36 cellular contexts compared by ENCODE assay signal in genomic region chr13:101026328-101026727, GRCh38.
"Had no signal": no experiment of that assay in that cellular context is flagged by ENCODE, and none has a peak within 500 bp of the region (broad histone marks: within the 10 kb centered on the region; RNA-seq: fewer than 3 reads in every experiment).

No MANE protein-coding gene starts in this region.

- H3K9me2 ChIP-seq: SK-N-SH had no signal

- H3K4me3 ChIP-seq: adrenal gland, body of pancreas, breast epithelium, SJSA1 had no signal

- H3K9me3 Mint-ChIP-seq: activated CD4-positive, alpha-beta T cell treated with anti-CD3 and anti-CD28 coated beads, Interleukin-2, amount 10 ng/mL, durations not matched to agents 7 days and 5 days; activated naive CD8-positive, alpha-beta T cell treated with anti-CD3 and anti-CD28 coated beads, Interleukin-2, amount 10 ng/mL, durations not matched to agents 7 days and 5 days; activated T-cell treated with anti-CD3 and anti-CD28 coated beads, Interleukin-2, amount 50 U/mL, for 24 hours; activated T-helper 2 cell treated with anti-CD3 and anti-CD28 coated beads, Interferon-gamma antibody, Interleukin-2, Interleukin-4, amounts not matched to agents 10 μg/mL and 5 μg/mL and 100 μg/mL, durations not matched to agents 14 hours and 24 hours and 36 hours; T-helper 1 cell treated with Interleukin-12 subunit alpha and Interleukin-12 subunit beta and Interleukin-4 antibody, amounts not matched to agents 30 μg/mL and 1 μg/mL, for 36 hours; T-helper 2 cell treated with Interferon-gamma antibody and Interleukin-4, amounts not matched to agents 5 μg/mL and 100 μg/mL, for 36 hours; WTC11 had no signal

- H3K36me3 Mint-ChIP-seq: activated naive CD4-positive, alpha-beta T cell treated with anti-CD3 and anti-CD28 coated beads, Interleukin-2, amount 50 U/mL, for 24 hours; activated naive CD8-positive, alpha-beta T cell treated with anti-CD3 and anti-CD28 coated beads, Interleukin-2, amount 10 ng/mL, durations not matched to agents 7 days and 5 days; WTC11 had no signal

- H3K9me3 ChIP-seq: adrenal gland, body of pancreas, breast epithelium, SJSA1, SK-N-SH had no signal

- H3K4me1 Mint-ChIP-seq: activated CD4-positive, alpha-beta T cell treated with anti-CD3 and anti-CD28 coated beads for 36 hours; activated CD4-positive, alpha-beta T cell treated with anti-CD3 and anti-CD28 coated beads, Interleukin-2, amount 10 ng/mL, durations not matched to agents 7 days and 5 days; activated naive CD4-positive, alpha-beta T cell treated with anti-CD3 and anti-CD28 coated beads, Interleukin-2, amount 50 U/mL, for 24 hours; activated naive CD8-positive, alpha-beta T cell treated with anti-CD3 and anti-CD28 coated beads, Interleukin-2, amount 10 ng/mL, durations not matched to agents 7 days and 5 days had no signal

- H3K36me3 ChIP-seq: adrenal gland, breast epithelium, SJSA1 had no signal

- DNase-seq: activated CD4-positive, alpha-beta T cell treated with anti-CD3 and anti-CD28 coated beads for 36 hours; activated CD4-positive, alpha-beta T cell treated with anti-CD3 and anti-CD28 coated beads, Interleukin-2, amount 10 ng/mL, durations not matched to agents 7 days and 5 days; activated CD4-positive, alpha-beta T cell treated with anti-CD3 and anti-CD28 coated beads, Interleukin-2, amount 50 U/mL, for 48 hours; activated CD8-positive, alpha-beta T cell treated with anti-CD3 and anti-CD28 coated beads, Interleukin-2, amount 10 ng/mL, durations not matched to agents 7 days and 5 days; activated gamma-delta T cell; activated naive CD4-positive, alpha-beta T cell treated with Interleukin-2 at 50 U/mL for 16 hours; activated naive CD8-positive, alpha-beta T cell treated with anti-CD3 and anti-CD28 coated beads, Interleukin-2, amount 10 ng/mL, durations not matched to agents 7 days and 5 days; activated T-cell treated with anti-CD3 and anti-CD28 coated beads, Interleukin-2, amount 50 U/mL, for 24 hours; body of pancreas; caudate nucleus; cerebellar nuclear complex; Kasumi-1; KG1; MM.1S; NCI-H1092; NCI-H1436 treated with DMSO at 0.1 percent for 48 hours; NCI-H1694 treated with DMSO at 0.1 percent for 48 hours; NCI-H2029; NCI-H2171; NCI-H510A; NCI-H526; NCI-H748 treated with DMSO at 0.1 percent for 48 hours; NK-92 treated with Interleukin-12 subunit alpha and Interleukin-12 subunit beta, amount 100 ng/mL, for 24 hours; SHP77; SK-N-SH had no signal

- H3K27ac ChIP-seq: adrenal gland, body of pancreas, breast epithelium, SJSA1 had no signal

- H3K4me1 ChIP-seq: adrenal gland, body of pancreas, breast epithelium, SJSA1 had no signal

- H3K4me3 Mint-ChIP-seq: activated CD4-positive, alpha-beta T cell treated with anti-CD3 and anti-CD28 coated beads for 36 hours; activated CD4-positive, alpha-beta T cell treated with anti-CD3 and anti-CD28 coated beads, Interleukin-2, amount 10 ng/mL, durations not matched to agents 7 days and 5 days; activated CD8-positive, alpha-beta T cell treated with anti-CD3 and anti-CD28 coated beads, Interleukin-2, amount 10 ng/mL, durations not matched to agents 7 days and 5 days; activated naive CD4-positive, alpha-beta T cell treated with anti-CD3 and anti-CD28 coated beads, Interleukin-2, amount 50 U/mL, for 24 hours; activated naive CD8-positive, alpha-beta T cell treated with anti-CD3 and anti-CD28 coated beads, Interleukin-2, amount 10 ng/mL, durations not matched to agents 7 days and 5 days; activated T-cell treated with anti-CD3 and anti-CD28 coated beads, Interleukin-2, amount 50 U/mL, for 24 hours; T-helper 1 cell treated with Interleukin-12 subunit alpha and Interleukin-12 subunit beta and Interleukin-4 antibody, amounts not matched to agents 30 μg/mL and 1 μg/mL, for 36 hours; T-helper 2 cell treated with Interferon-gamma antibody and Interleukin-4, amounts not matched to agents 5 μg/mL and 100 μg/mL, for 36 hours; WTC11 had no signal

- ATAC-seq: activated CD4-positive, alpha-beta T cell treated with anti-CD3 and anti-CD28 coated beads for 36 hours; activated CD4-positive, CD25-positive, alpha-beta regulatory T cell treated with anti-CD3 and anti-CD28 coated beads, Interleukin-2, amount 50 U/mL, for 24 hours; activated CD8-positive, alpha-beta T cell treated with anti-CD3 and anti-CD28 coated beads, Interleukin-2, amount 10 ng/mL, durations not matched to agents 7 days and 5 days; body of pancreas had no signal

- H3K27ac Mint-ChIP-seq: activated CD4-positive, alpha-beta T cell treated with anti-CD3 and anti-CD28 coated beads for 36 hours; activated CD4-positive, alpha-beta T cell treated with anti-CD3 and anti-CD28 coated beads, Interleukin-2, amount 10 ng/mL, durations not matched to agents 7 days and 5 days; activated CD8-positive, alpha-beta T cell treated with anti-CD3 and anti-CD28 coated beads, Interleukin-2, amount 10 ng/mL, durations not matched to agents 7 days and 5 days; activated naive CD4-positive, alpha-beta T cell treated with anti-CD3 and anti-CD28 coated beads, Interleukin-2, amount 50 U/mL, for 24 hours; activated naive CD8-positive, alpha-beta T cell treated with anti-CD3 and anti-CD28 coated beads, Interleukin-2, amount 10 ng/mL, durations not matched to agents 7 days and 5 days; activated T-cell treated with anti-CD3 and anti-CD28 coated beads, Interleukin-2, amount 50 U/mL, for 24 hours; activated T-helper 2 cell treated with anti-CD3 and anti-CD28 coated beads, Interferon-gamma antibody, Interleukin-2, Interleukin-4, amounts not matched to agents 10 μg/mL and 5 μg/mL and 100 μg/mL, durations not matched to agents 14 hours and 24 hours and 36 hours; T-helper 1 cell treated with Interleukin-12 subunit alpha and Interleukin-12 subunit beta and Interleukin-4 antibody, amounts not matched to agents 30 μg/mL and 1 μg/mL, for 36 hours; T-helper 2 cell treated with Interferon-gamma antibody and Interleukin-4, amounts not matched to agents 5 μg/mL and 100 μg/mL, for 36 hours; WTC11 had no signal

- H3K4me2 ChIP-seq: SK-N-SH had no signal

- H3K27me3 ChIP-seq: adrenal gland, body of pancreas, breast epithelium, SJSA1 had no signal

- H3K9ac ChIP-seq: SK-N-SH had no signal

- FAIRE-seq: astrocyte, TTC549 had no signal
